20 cellular contexts compared by ENCODE assay signal in genomic region chr22:20404881-20405280, GRCh38.
"Had no signal": no experiment of that assay in that cellular context is flagged by ENCODE, and none has a peak within 500 bp of the region (broad histone marks: within the 10 kb centered on the region; RNA-seq: fewer than 3 reads in every experiment).

No MANE protein-coding gene starts in this region.

- H3K27ac ChIP-seq: colonic mucosa, heart right ventricle, psoas muscle, right lobe of liver, testis, tibial nerve had no signal

- H3K9me3 ChIP-seq: colonic mucosa, heart right ventricle, psoas muscle, right lobe of liver, testis, tibial nerve had no signal

- H3K27me3 Mint-ChIP-seq: stimulated activated naive B cell treated with anti-CD40 and anti-IgM and Interleukin-4, amounts not matched to agents 10 μg/mL and 1 μg/mL and 100 μg/mL, for 72 hours; stimulated activated naive CD8-positive, alpha-beta T cell treated with anti-CD3 and anti-CD28 coated beads, Interleukin-15, amount 100 ng/mL, for 72 hours had no signal

- H3K27ac Mint-ChIP-seq: mesothelial cell of epicardium; stimulated activated naive B cell treated with anti-CD40 and anti-IgM and Interleukin-4, amounts not matched to agents 10 μg/mL and 1 μg/mL and 100 μg/mL, for 72 hours had no signal

- H3K27me3 ChIP-seq: colonic mucosa, heart right ventricle, right lobe of liver, testis, tibial nerve had no signal

- H3K9me3 Mint-ChIP-seq: mesothelial cell of epicardium; nephron progenitor cell; stimulated activated naive B cell treated with anti-CD40 and anti-IgM and Interleukin-4, amounts not matched to agents 10 μg/mL and 1 μg/mL and 100 μg/mL, for 72 hours; stimulated activated naive CD8-positive, alpha-beta T cell treated with anti-CD3 and anti-CD28 coated beads, Interleukin-15, amount 100 ng/mL, for 72 hours had no signal

- H3K4me1 Mint-ChIP-seq: mesothelial cell of epicardium had no signal

- FAIRE-seq: frontal cortex, islet of Langerhans had no signal

- H3K4me1 ChIP-seq: colonic mucosa, heart right ventricle, psoas muscle, testis, tibial nerve had no signal

- H3K4me3 Mint-ChIP-seq: mesothelial cell of epicardium; nephron progenitor cell; stimulated activated naive B cell treated with anti-CD40 and anti-IgM and Interleukin-4, amounts not matched to agents 10 μg/mL and 1 μg/mL and 100 μg/mL, for 72 hours; stimulated activated naive CD8-positive, alpha-beta T cell treated with anti-CD3 and anti-CD28 coated beads, Interleukin-15, amount 100 ng/mL, for 72 hours had no signal

- ATAC-seq: esophagus mucosa; psoas muscle; right lobe of liver; stimulated activated naive B cell treated with anti-CD40 and anti-IgM and Interleukin-4, amounts not matched to agents 10 μg/mL and 1 μg/mL and 100 μg/mL, for 72 hours; stimulated activated naive CD8-positive, alpha-beta T cell treated with anti-CD3 and anti-CD28 coated beads, Interleukin-15, amount 100 ng/mL, for 72 hours had no signal

- DNase-seq: colonic mucosa; effector CD4-positive, alpha-beta T cell; heart right ventricle; hypothalamus; kidney glomerular epithelial cell; nephron progenitor cell; psoas muscle; retina; stimulated activated CD4-positive, alpha-beta T cell treated with anti-CD3 and anti-CD28 coated beads, Interleukin-15, amount 100 ng/mL, for 24 hours; stimulated activated CD4-positive, alpha-beta T cell treated with anti-CD3 and anti-CD28 coated beads, Interleukin-1b, Interleukin-23, amount 100 ng/mL, for 48 hours; stimulated activated CD4-positive, alpha-beta T cell treated with anti-CD3 and anti-CD28 coated beads, Interleukin-4, amount 100 ng/mL, for 4 hours; stimulated activated naive B cell treated with anti-CD40 and anti-IgM and Interleukin-4, amounts not matched to agents 10 μg/mL and 1 μg/mL and 100 μg/mL, for 72 hours; stimulated activated naive CD8-positive, alpha-beta T cell treated with anti-CD3 and anti-CD28 coated beads, Interleukin-15, amount 100 ng/mL, for 72 hours; testis had no signal

- H3K4me3 ChIP-seq: colonic mucosa, heart right ventricle, psoas muscle, right lobe of liver, tibial nerve had no signal

- H3K36me3 ChIP-seq: colonic mucosa had no signal
